19 cellular contexts compared by ENCODE assay signal in the genomic region with DNA sequence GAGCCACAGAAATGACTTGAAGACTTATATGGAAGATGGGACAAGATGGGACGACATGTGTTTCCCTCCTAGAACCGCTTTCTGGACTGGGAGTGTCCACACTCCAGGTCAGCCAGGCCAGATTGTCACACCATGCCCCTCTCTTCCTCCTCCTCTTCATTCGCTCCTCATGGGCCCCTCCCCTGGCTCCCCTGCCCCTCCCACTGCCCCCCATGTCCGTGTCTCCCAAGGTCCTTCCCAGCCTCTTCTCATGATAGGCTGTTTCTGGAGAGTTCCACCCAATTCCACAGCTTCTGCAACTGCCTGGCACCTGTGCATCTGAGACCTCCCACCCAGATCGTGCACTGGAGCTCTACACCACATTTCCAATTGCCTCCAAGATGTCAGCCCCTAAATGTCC. TPM values are rescaled to one million over a fixed set of nuclear protein-coding genes. Genes with fewer than 3 reads are reported as not detected.
DNase-seq lines count a peak whose midpoint lies in the region; ATAC-seq, FAIRE-seq and TF ChIP-seq lines count a peak whose summit lies in the region.
"Had no signal": no experiment of that assay in that cellular context is flagged by ENCODE, and none has a peak within 500 bp of the region (broad histone marks: within the 10 kb centered on the region; RNA-seq: fewer than 3 reads in every experiment).

No MANE protein-coding gene starts in this region.

- WGBS in body of pancreas, 2 donors: 57% methylated on average over 5 of the region's 5 CpGs
- 47% methylated on average over 5 of the region's 5 CpGs for WGBS in HepG2 (ENCODE audit: low lambda C conversion rate)
- 93% methylated on average over 5 of the region's 5 CpGs for WGBS in prostate gland

- H3K9me3 ChIP-seq in body of pancreas (no peaks in the 10 kb centered on the region), HepG2 (ENCODE audit: low read length) (no peaks in the 10 kb centered on the region), prostate gland (no peaks in the 10 kb centered on the region)

- TF ChIP-seq EP300 in HepG2 (IDR thresholded peaks at IDR 0.05; ENCODE audit: low read depth in 2 of 2, low read length in 2 of 2) (no peak), HepG2 (CRISPR knock-in tag; IDR thresholded peaks at IDR 0.05; ENCODE audit: borderline replicate concordance) (no peak)

- H3K9ac ChIP-seq in HepG2 (ENCODE audit: insufficient read depth, low read depth, low read length): peak overlapping the region; percentile 64

- H3K27ac Mint-ChIP-seq in activated CD8-positive, alpha-beta memory T cell treated with anti-CD3 and anti-CD28 coated beads, Interleukin-2, amount 10 ng/mL, durations not matched to agents 7 days and 5 days: no peak overlapping the region

- CTCF ChIA-PET in HepG2 (lab: Yijun Ruan, JAX; ENCODE audit: low intra/inter-chr PET ratio, low total read pairs): no interaction called here
- CTCF ChIA-PET in activated CD8-positive, alpha-beta memory T cell treated with anti-CD3 and anti-CD28 coated beads, Interleukin-2, amount 10 ng/mL, durations not matched to agents 7 days and 5 days (lab: Charles Lee): no interaction called here

- no peak for FAIRE-seq in HepG2 (lab: Jason Lieb, UNC)
- FAIRE-seq: GM18507, RCC 7860 had no signal

- no peak for TF ChIP-seq RAD21 in HepG2 (CRISPR knock-in tag; IDR thresholded peaks at IDR 0.05)

- no peaks in the 10 kb centered on the region for H3K36me3 Mint-ChIP-seq in activated T-cell treated with anti-CD3 and anti-CD28 coated beads, Interleukin-2, amount 50 U/mL, for 4 hours (ENCODE audit: insufficient read depth)
- H3K36me3 Mint-ChIP-seq in activated CD8-positive, alpha-beta memory T cell treated with anti-CD3 and anti-CD28 coated beads, Interleukin-2, amount 10 ng/mL, durations not matched to agents 7 days and 5 days: no peaks in the 10 kb centered on the region
- H3K36me3 Mint-ChIP-seq: naive thymus-derived CD4-positive, alpha-beta T cell had no signal

- no peak overlapping the region for H3K4me3 Mint-ChIP-seq in activated T-cell treated with anti-CD3 and anti-CD28 coated beads, Interleukin-2, amount 50 U/mL, for 4 hours
- H3K4me3 Mint-ChIP-seq in activated CD8-positive, alpha-beta memory T cell treated with anti-CD3 and anti-CD28 coated beads, Interleukin-2, amount 10 ng/mL, durations not matched to agents 7 days and 5 days: no peak overlapping the region
- H3K4me3 Mint-ChIP-seq: naive thymus-derived CD4-positive, alpha-beta T cell; stimulated activated naive B cell treated with anti-CD40 and anti-IgM and Interleukin-4, amounts not matched to agents 10 μg/mL and 1 μg/mL and 100 μg/mL, for 72 hours had no signal

- H3K4me3 ChIP-seq in body of pancreas: no peak overlapping the region
- peak overlapping the region in 2 of 3 experiments; percentile 8 to 62; a peak in 3 of 6 replicates for H3K4me3 ChIP-seq in HepG2 (replicated peaks in 1 of 3; ENCODE audit: insufficient read depth in 1 of 3, low read depth in 2 of 3, low read length in 3 of 3)
- H3K4me3 ChIP-seq in prostate gland: no peak overlapping the region

- no peaks in the 10 kb centered on the region for H3K4me1 Mint-ChIP-seq in activated T-cell treated with anti-CD3 and anti-CD28 coated beads, Interleukin-2, amount 50 U/mL, for 4 hours (ENCODE audit: low read depth)
- H3K4me1 Mint-ChIP-seq in activated CD8-positive, alpha-beta memory T cell treated with anti-CD3 and anti-CD28 coated beads, Interleukin-2, amount 10 ng/mL, durations not matched to agents 7 days and 5 days: peaks cover 21% of the 10 kb centered on the region

- in situ Hi-C loops in HepG2 (cut with HindIII; ENCODE audit: extremely low pct_ligation_motif_present, low pct_unique_long_range_greater_than_20kb): no loop called here

- H3K36me3 ChIP-seq in body of pancreas (replicated peaks in 1 of 2; ENCODE audit: insufficient read depth in 1 of 2, low read depth in 2 of 2) (no peaks in the 10 kb centered on the region), HepG2 (replicated peaks in 1 of 2; ENCODE audit: control insufficient read depth in 1 of 2, insufficient read depth in 2 of 2, low read length in 2 of 2) (peaks cover 0 to 7% of the 10 kb centered on the region in 2 experiments; a peak in 1 of 5 replicates), prostate gland (no peaks in the 10 kb centered on the region)

- no peaks in the 10 kb centered on the region for H3K9me3 Mint-ChIP-seq in activated T-cell treated with anti-CD3 and anti-CD28 coated beads, Interleukin-2, amount 50 U/mL, for 4 hours
- no peaks in the 10 kb centered on the region for H3K9me3 Mint-ChIP-seq in activated CD8-positive, alpha-beta memory T cell treated with anti-CD3 and anti-CD28 coated beads, Interleukin-2, amount 10 ng/mL, durations not matched to agents 7 days and 5 days (ENCODE audit: low read depth)

- H3K4me2 ChIP-seq in HepG2 (ENCODE audit: low read depth, low read length): peak overlapping the region; percentile 79

- BruUV-seq in HepG2 (replicated peaks; lab: Mats Ljungman, UMichigan): no TSS peak

- intact Hi-C loops in body of pancreas (cut with DNase I): no loop called here
- intact Hi-C loops in HepG2 (cut with micrococcal nuclease; ENCODE audit: unreplicated experiment): no loop called here
- intact Hi-C loops in prostate gland (cut with DNase I): no loop called here

- no peaks in the 10 kb centered on the region for H4K20me1 ChIP-seq in HepG2 (ENCODE audit: insufficient read depth, low read length)

- ATAC-seq in body of pancreas (no peak), HepG2 (no peak; the same call in 1 of the 3 replicates)
- ATAC-seq in activated T-cell treated with anti-CD3 and anti-CD28 coated beads, Interleukin-2, amount 50 U/mL, for 4 hours: no peak
- ATAC-seq in activated CD8-positive, alpha-beta memory T cell treated with anti-CD3 and anti-CD28 coated beads, Interleukin-2, amount 10 ng/mL, durations not matched to agents 7 days and 5 days: no peak
- ATAC-seq: naive thymus-derived CD4-positive, alpha-beta T cell; stimulated activated naive B cell treated with anti-CD40 and anti-IgM and Interleukin-4, amounts not matched to agents 10 μg/mL and 1 μg/mL and 100 μg/mL, for 72 hours had no signal

- peaks cover 14% of the 10 kb centered on the region for H3K27me3 Mint-ChIP-seq in activated T-cell treated with anti-CD3 and anti-CD28 coated beads, Interleukin-2, amount 50 U/mL, for 4 hours (ENCODE audit: low read depth)
- peaks cover 25% of the 10 kb centered on the region for H3K27me3 Mint-ChIP-seq in activated CD8-positive, alpha-beta memory T cell treated with anti-CD3 and anti-CD28 coated beads, Interleukin-2, amount 10 ng/mL, durations not matched to agents 7 days and 5 days

- POLR2A ChIA-PET in HepG2 (lab: Yijun Ruan, JAX): interaction anchor here (0.7 to 1.7 kb wide), 9 partner anchors 11 to 1164 kb away, joined by 3 to 7 read pairs (median 3); a partner anchor contains a TSS

- H2AFZ ChIP-seq in HepG2 (ENCODE audit: low read length): no peak overlapping the region

- TF ChIP-seq POLR2A in body of pancreas (IDR thresholded peaks at IDR 0.05): no peak
- TF ChIP-seq POLR2A in HepG2 (IDR thresholded peaks at IDR 0.05; ENCODE audit: insufficient read depth in 1 of 2, low read depth in 2 of 2, low read length in 2 of 2): no peak
- TF ChIP-seq POLR2A in prostate gland (IDR thresholded peaks at IDR 0.05): no peak

- no peak for DNase-seq in body of pancreas
- no peak for DNase-seq in HepG2 (ENCODE audit: low spot score)
- DNase-seq in prostate gland (ENCODE audit: low spot score): no peak
- no peak for DNase-seq in activated T-cell treated with anti-CD3 and anti-CD28 coated beads, Interleukin-2, amount 50 U/mL, for 4 hours
- no peak for DNase-seq in stimulated activated CD4-positive, alpha-beta T cell treated with anti-CD3 and anti-CD28 coated beads, Interleukin-4, amount 100 ng/mL, for 1 hour
- no peak for DNase-seq in cortex of kidney (lab: John Stamatoyannopoulos, UW)
- DNase-seq in activated CD8-positive, alpha-beta memory T cell treated with anti-CD3 and anti-CD28 coated beads, Interleukin-2, amount 10 ng/mL, durations not matched to agents 7 days and 5 days: no peak
- DNase-seq: activated CD4-positive, alpha-beta T cell treated with anti-CD3 and anti-CD28 coated beads for 4 hours; activated CD8-positive, alpha-beta memory T cell treated with anti-CD3 and anti-CD28 coated beads, Interleukin-2, amount 50 U/mL, for 4 hours; activated gamma-delta T cell treated with Interleukin-2 at 50 U/mL for 16 hours; amniotic stem cell; left ventricle myocardium superior; naive thymus-derived CD4-positive, alpha-beta T cell; NCI-H1694; retina; stimulated activated naive B cell treated with anti-CD40 and anti-IgM and Interleukin-4, amounts not matched to agents 10 μg/mL and 1 μg/mL and 100 μg/mL, for 72 hours had no signal

- peaks cover 40% of the 10 kb centered on the region for H3K79me2 ChIP-seq in HepG2 (ENCODE audit: insufficient read depth, low read length)

- TF ChIP-seq CTCF in C4-2B (conservative IDR thresholded peaks at IDR 0.05) (no peak), body of pancreas (IDR thresholded peaks at IDR 0.05) (no peak), HepG2 (CRISPR knock-in tag; IDR thresholded peaks at IDR 0.05) (no peak), prostate gland (IDR thresholded peaks at IDR 0.05) (no peak)

- no peaks in the 10 kb centered on the region for H3K27me3 ChIP-seq in body of pancreas
- no peaks in the 10 kb centered on the region for H3K27me3 ChIP-seq in HepG2 (ENCODE audit: control insufficient read depth in 1 of 2, insufficient read depth in 2 of 2, low read length in 2 of 2)
- no peaks in the 10 kb centered on the region for H3K27me3 ChIP-seq in prostate gland (replicated peaks; ENCODE audit: insufficient read depth)

- H3K27ac ChIP-seq in C4-2B: peak overlapping the region; percentile 93
- H3K27ac ChIP-seq in body of pancreas: peak overlapping the region; percentile 77 to 88 (median 78)
- H3K27ac ChIP-seq in HepG2 (ENCODE audit: extremely low read length, insufficient read depth, low read length): peak overlapping the region; percentile 92
- peak overlapping the region; percentile 88 to 95 for H3K27ac ChIP-seq in prostate gland

- H3K4me1 ChIP-seq in body of pancreas (peaks cover 71% of the 10 kb centered on the region), HepG2 (ENCODE audit: insufficient read depth, low read length) (peaks cover 64% of the 10 kb centered on the region), prostate gland (replicated peaks) (peaks cover 14% of the 10 kb centered on the region)

RNA-seq across cellular contexts. Expression of a gene that starts 6.6 kb away (rescaled TPM):
- total RNA-seq in body of pancreas: 10 to 100 TPM; 34.8 to 76.8 TPM
- 23.7 and 37.3 TPM in 2 replicates for total RNA-seq in HepG2 (2016; rRNA removed; fragmentation: Illumina TruSeq; extraction: Trizol)
- 7.8 and 10.0 TPM in 2 replicates for total RNA-seq in HepG2 (2016; cell fraction: cytosol; rRNA removed; fragmentation: Illumina TruSeq; extraction: Trizol; ENCODE audit: low read depth)
- 22.8 and 32.5 TPM in 2 replicates for total RNA-seq in HepG2 (2016; cell fraction: insoluble cytoplasmic fraction; rRNA removed; fragmentation: Illumina TruSeq; extraction: Trizol)
- 18.9 and 21.8 TPM in 2 replicates for total RNA-seq in HepG2 (2016; cell fraction: membrane; rRNA removed; fragmentation: Illumina TruSeq; extraction: Trizol)
- 39.3 and 39.5 TPM in 2 replicates for total RNA-seq in HepG2 (2016; cell fraction: nucleus; rRNA removed; fragmentation: Illumina TruSeq; extraction: Trizol)
- 13.7 and 15.7 TPM in 2 replicates for polyA plus RNA-seq in HepG2 (2011; rRNA removed)
- polyA plus RNA-seq in HepG2 (2011; cell fraction: cytosol; rRNA removed): 7.3 and 7.9 TPM in 2 replicates
- polyA plus RNA-seq in HepG2 (2011; cell fraction: nucleus; rRNA removed): 17.4 and 19.9 TPM in 2 replicates
- polyA plus RNA-seq in HepG2 (2012): 7.0 and 10.2 TPM in 2 replicates
- 1.7 and 1.8 TPM in 2 replicates for polyA plus RNA-seq in HepG2 (2016; cell fraction: cytosol; fragmentation: Illumina TruSeq; extraction: Trizol; ENCODE audit: low read depth)
- polyA plus RNA-seq in HepG2 (2016; cell fraction: insoluble cytoplasmic fraction; fragmentation: Illumina TruSeq; extraction: Trizol; ENCODE audit: low read depth): 23.1 and 25.5 TPM in 2 replicates
- 4.2 TPM in 2 replicates for polyA plus RNA-seq in HepG2 (2016; cell fraction: membrane; fragmentation: Illumina TruSeq; extraction: Trizol; ENCODE audit: low read depth)
- 35.8 and 37.1 TPM in 2 replicates for polyA plus RNA-seq in HepG2 (2016; cell fraction: nucleus; fragmentation: Illumina TruSeq; extraction: Trizol; ENCODE audit: insufficient read depth, low read depth)
- 23.1 and 52.1 TPM in 2 replicates for polyA minus RNA-seq in HepG2 (2011; rRNA and poly(A)+ RNA removed; ENCODE audit: low replicate concordance)
- polyA minus RNA-seq in HepG2 (2011; cell fraction: cytosol; rRNA and poly(A)+ RNA removed): 10.5 and 13.8 TPM in 2 replicates
- polyA minus RNA-seq in HepG2 (2011; cell fraction: nucleus; rRNA and poly(A)+ RNA removed): 52.0 and 54.7 TPM in 2 replicates
- total RNA-seq in prostate gland: 10 to 100 TPM; 53.5 to 59.9 TPM
- under 1 TPM; 0.40 to 0.61 (median 0.46) TPM for total RNA-seq in activated T-cell treated with anti-CD3 and anti-CD28 coated beads, Interleukin-2, amount 50 U/mL, for 4 hours
- total RNA-seq in activated CD8-positive, alpha-beta memory T cell treated with anti-CD3 and anti-CD28 coated beads, Interleukin-2, amount 10 ng/mL, durations not matched to agents 7 days and 5 days: 1 to 10 TPM in 1 of 2 experiments, under 1 TPM in 1; 0.94 to 1.3 TPM

Comparison
In these comparisons a context has a peak if more than half of its experiments do, and no peak if none do; other contexts are left out.
1. H3K4me3 ChIP-seq: peak in HepG2 (2 of 3); none in body of pancreas (0 of 2) and prostate gland (0 of 2).
2. Peak in every context shown above with its lines, with median percentiles within 50 percentile points of each other: H3K27ac ChIP-seq.